ENCODE assay signal across 10 cellular contexts in the genomic region with DNA sequence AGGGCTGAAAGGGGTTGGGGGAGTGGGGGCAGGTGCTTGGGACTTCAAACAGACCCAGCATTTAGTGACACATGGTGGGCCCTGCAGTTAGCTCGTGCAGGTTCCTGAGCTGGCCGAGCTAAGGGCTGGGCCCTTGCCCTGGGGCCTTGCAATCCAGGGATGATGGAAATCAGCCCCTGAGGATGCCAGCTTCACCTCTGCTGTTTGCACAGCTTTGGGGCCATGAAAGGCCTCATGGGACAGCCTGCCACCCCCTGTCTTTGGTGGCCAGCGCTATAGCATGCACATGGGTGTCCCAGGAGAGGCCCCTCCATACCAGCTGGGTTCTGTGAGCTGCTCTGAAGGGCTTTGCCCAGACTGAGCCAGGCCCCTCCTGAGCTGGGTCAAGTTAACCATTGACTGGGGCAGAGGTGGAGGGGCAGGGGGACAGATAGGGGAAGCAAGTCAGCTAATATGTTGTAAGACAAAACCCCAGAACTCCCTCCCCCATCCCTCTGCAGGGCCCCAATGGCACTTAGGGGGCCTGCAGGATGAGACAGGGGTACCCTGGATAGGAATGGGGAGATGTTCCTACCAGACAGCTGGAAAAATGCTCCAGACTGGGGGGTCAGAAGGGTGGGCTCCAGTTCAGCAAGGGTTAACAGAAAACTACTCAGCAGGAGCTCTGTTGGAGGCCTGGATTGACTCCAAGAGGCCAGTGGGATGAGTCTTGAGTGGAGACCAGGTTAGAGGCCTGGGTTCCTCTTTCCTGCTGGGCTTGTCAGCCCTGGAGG. TPM values are rescaled to one million over a fixed set of nuclear protein-coding genes. Genes with fewer than 3 reads are reported as not detected.
DNase-seq lines count a peak whose midpoint lies in the region; FAIRE-seq and TF ChIP-seq lines count a peak whose summit lies in the region.
"Had no signal": no experiment of that assay in that cellular context is flagged by ENCODE, and none has a peak within 500 bp of the region (broad histone marks: within the 10 kb centered on the region; RNA-seq: fewer than 3 reads in every experiment).

No MANE protein-coding gene starts in this region.

- TF ChIP-seq CTCF in C4-2B (conservative IDR thresholded peaks at IDR 0.05) (no peak), H1 (IDR thresholded peaks at IDR 0.05; ENCODE audit: control extremely low read depth in 1 of 3, insufficient read depth in 1 of 3, low read depth in 1 of 3, low read length in 3 of 3) (no peak), mesothelial cell of epicardium (IDR thresholded peaks at IDR 0.05; ENCODE audit: unreplicated experiment) (no peak), GM10266 (IDR thresholded peaks at IDR 0.05; ENCODE audit: control insufficient read depth, insufficient read depth, low read depth, missing control alignments) (no peak)

- no peak overlapping the region for H4K91ac ChIP-seq in H1 (replicated peaks; ENCODE audit: insufficient read length, low read length)

- 92% methylated on average over 3 of the region's 3 CpGs; no CpG with 5 or more reads in 1 of the 2 experiments for WGBS in H1 (ENCODE audit: extremely low coverage in 1 of 2, insufficient coverage in 1 of 2, insufficient read length in 1 of 2, insufficient replicate concordance in 2 of 2, low coverage in 1 of 2, low lambda C conversion rate in 2 of 2, missing lambda C conversion rate in 1 of 2), 2 experiments

- H3K23ac ChIP-seq in H1 (ENCODE audit: insufficient read length) = no peak overlapping the region

- peaks cover 0 to 20% (median 17%) of the 10 kb centered on the region in 4 experiments; a peak in 6 of 7 replicates for H3K4me1 ChIP-seq in H1 (replicated peaks in 1 of 4; ENCODE audit: control insufficient read depth in 3 of 4, insufficient read depth in 4 of 4, low read length in 3 of 4)

- no peak overlapping the region for H3K4ac ChIP-seq in H1 (replicated peaks; ENCODE audit: insufficient read length, low read depth, low read length)

- no peaks in the 10 kb centered on the region for H3K36me3 Mint-ChIP-seq in mesothelial cell of epicardium

- peak overlapping the region; percentile 60 for H3K4me3 Mint-ChIP-seq in mesothelial cell of epicardium
- H3K4me3 Mint-ChIP-seq: activated T-helper 1 cell treated with anti-CD3 and anti-CD28 coated beads, Interleukin-12 subunit alpha, Interleukin-12 subunit beta, Interleukin-2, Interleukin-4 antibody, amounts not matched to agents 30 ng/mL and 10 ng/mL and 1 ng/mL, durations not matched to agents 14 hours and 24 hours and 36 hours; CD4-positive, alpha-beta T cell had no signal

- no peaks in the 10 kb centered on the region for H3K36me3 ChIP-seq in H1 (ENCODE audit: control insufficient read depth in 2 of 4, insufficient read depth in 4 of 4, low read length in 3 of 4)

- H2BK12ac ChIP-seq in H1 (ENCODE audit: low read depth, low read length) = no peak overlapping the region

- no peak overlapping the region for H4K5ac ChIP-seq in H1 (ENCODE audit: insufficient read length, low read depth, low read length)

- H3K27ac ChIP-seq in C4-2B (peak overlapping the region; percentile 96), H1 (ENCODE audit: low read depth, low read length) (no peak overlapping the region)

- H2AFZ ChIP-seq in H1 (ENCODE audit: low read length) = no peak overlapping the region

- TF ChIP-seq EP300 in Ishikawa (IDR thresholded peaks at IDR 0.05; ENCODE audit: borderline replicate concordance) = no peak
- TF ChIP-seq EP300 in H1 (IDR thresholded peaks at IDR 0.05; ENCODE audit: borderline replicate concordance in 1 of 2, low read depth in 2 of 2, low read length in 2 of 2) = no peak

- H3K9ac ChIP-seq in H1 (replicated peaks in 1 of 4; ENCODE audit: extremely low read depth in 1 of 4, low read depth in 3 of 4, low read length in 3 of 4) = no peak overlapping the region

- TF ChIP-seq RAD21 in Ishikawa (IDR thresholded peaks at IDR 0.05; ENCODE audit: low read depth) = no peak
- TF ChIP-seq RAD21 in H1 (IDR thresholded peaks at IDR 0.05 in 1 of 2, conservative IDR thresholded peaks at IDR 0.05 in 1 of 2; ENCODE audit: low read depth in 2 of 2, low read length in 2 of 2) = no peak

- H3K18ac ChIP-seq in H1 (ENCODE audit: extremely low read depth, low read length) = no peak overlapping the region

- H3K23me2 ChIP-seq in H1 (ENCODE audit: low read depth, low read length) = no peaks in the 10 kb centered on the region; the same call in 1 of the 2 replicates

- no peak overlapping the region for H2BK20ac ChIP-seq in H1 (ENCODE audit: low read length)

- no peaks in the 10 kb centered on the region for H3K79me1 ChIP-seq in H1 (ENCODE audit: low read depth, low read length)

- H3K14ac ChIP-seq in H1 (ENCODE audit: insufficient read length) = no peak overlapping the region

- POLR2A ChIA-PET in H1 (lab: Charles Lee; ENCODE audit: partially characterized antibody) = interaction anchor here (0.6 to 2.2 kb wide), 11 partner anchors 9 to 126 kb away, joined by 3 to 16 read pairs (median 4); partner anchors contain the start of genes CDK5RAP3, LRRC46, MRPL10 and SP2

- no peak for TF ChIP-seq POLR2A in H1 (IDR thresholded peaks at IDR 0.05; ENCODE audit: control extremely low read depth in 1 of 2, low read depth in 2 of 2, low read length in 2 of 2)

- H3K27me3 ChIP-seq in H1 (replicated peaks in 1 of 4; ENCODE audit: control insufficient read depth in 3 of 4, extremely low read depth in 1 of 4, insufficient read depth in 3 of 4, low read length in 3 of 4) = no peaks in the 10 kb centered on the region

- no peak overlapping the region for H2BK120ac ChIP-seq in H1 (replicated peaks; ENCODE audit: low read depth, low read length)

- H3K79me2 ChIP-seq in H1 (ENCODE audit: control insufficient read depth in 1 of 2, insufficient read depth in 2 of 2, low read length in 2 of 2) = no peaks in the 10 kb centered on the region

- H4K20me1 ChIP-seq in H1 (replicated peaks in 1 of 2; ENCODE audit: control insufficient read depth in 1 of 2, insufficient read depth in 2 of 2, low read length in 2 of 2) = no peaks in the 10 kb centered on the region

- H2AK5ac ChIP-seq in H1 (ENCODE audit: low read depth, low read length) = no peak overlapping the region

- H3K9me3 Mint-ChIP-seq in mesothelial cell of epicardium = peaks cover 3% of the 10 kb centered on the region
- H3K9me3 Mint-ChIP-seq: activated T-helper 1 cell treated with anti-CD3 and anti-CD28 coated beads, Interleukin-12 subunit alpha, Interleukin-12 subunit beta, Interleukin-2, Interleukin-4 antibody, amounts not matched to agents 30 ng/mL and 10 ng/mL and 1 ng/mL, durations not matched to agents 14 hours and 24 hours and 36 hours; CD4-positive, alpha-beta T cell had no signal

- no peak for FAIRE-seq in H1 (lab: Jason Lieb, UNC)

- no peak overlapping the region for H2BK5ac ChIP-seq in H1 (ENCODE audit: low read depth, low read length)

- no peak for DNase-seq in H1 (ENCODE audit: low read depth in 1 of 2, low spot score in 2 of 2)
- no peak for DNase-seq in mesothelial cell of epicardium (ENCODE audit: low spot score in 2 of 2, unreplicated experiment in 2 of 2)
- no peak for DNase-seq in GM10266 (ENCODE audit: extremely low spot score)
- no peak for DNase-seq in NCI-H1694 treated with DMSO at 0.1 percent for 48 hours (lab: John Stamatoyannopoulos, UW)
- no peak for DNase-seq in AG08396 (ENCODE audit: low spot score)
- DNase-seq in activated T-cell treated with anti-CD3 and anti-CD28 coated beads, Interleukin-2, amount 50 U/mL, for 1 hour = no peak
- DNase-seq: CD4-positive, alpha-beta T cell had no signal

- H3K27me3 Mint-ChIP-seq in mesothelial cell of epicardium (ENCODE audit: low read depth) = no peaks in the 10 kb centered on the region
- H3K27me3 Mint-ChIP-seq: CD4-positive, alpha-beta T cell had no signal

- CTCF ChIA-PET in H1 (lab: Charles Lee; ENCODE audit: partially characterized antibody) = interaction anchor here (0.7 to 40.5 kb wide), 9 partner anchors 8 to 280 kb away, joined by 3 to 1010 read pairs (median 3); partner anchors contain the start of genes CDK5RAP3, PNPO, PRR15L and SCRN2

- H3K4me2 ChIP-seq in H1 (ENCODE audit: insufficient read depth in 1 of 2, low read depth in 2 of 2, low read length in 2 of 2) = peak overlapping the region; percentile 56 to 59

- peak overlapping the region in 3 of 4 experiments; percentile 1 to 41 (median 16); a peak in 3 of 8 replicates for H3K4me3 ChIP-seq in H1 (ENCODE audit: extremely low read depth in 1 of 4, insufficient read depth in 2 of 4, low read depth in 3 of 4, low read length in 4 of 4)

- H4K8ac ChIP-seq in H1 (ENCODE audit: extremely low read depth, insufficient read depth, low read length) = no peak overlapping the region

- H2BK15ac ChIP-seq in H1 (ENCODE audit: low read length) = no peak overlapping the region

- no peaks in the 10 kb centered on the region for H3K9me3 ChIP-seq in H1 (ENCODE audit: insufficient read depth in 2 of 2, low read depth in 1 of 2, low read length in 1 of 2)

- H3K4me1 Mint-ChIP-seq in mesothelial cell of epicardium = peaks cover 60% of the 10 kb centered on the region

- no peak overlapping the region for H3K27ac Mint-ChIP-seq in mesothelial cell of epicardium
- H3K27ac Mint-ChIP-seq: activated T-helper 1 cell treated with anti-CD3 and anti-CD28 coated beads, Interleukin-12 subunit alpha, Interleukin-12 subunit beta, Interleukin-2, Interleukin-4 antibody, amounts not matched to agents 30 ng/mL and 10 ng/mL and 1 ng/mL, durations not matched to agents 14 hours and 24 hours and 36 hours; CD4-positive, alpha-beta T cell had no signal

- H3K56ac ChIP-seq in H1 (replicated peaks; ENCODE audit: insufficient read length, low read depth, low read length) = no peak overlapping the region

RNA-seq across cellular contexts. Expression of gene PRR15L, which starts 0.7 kb away (rescaled TPM):
- total RNA-seq in H1 (2021; fragmentation: NEBNext Ultra II Directional; extraction: Animal tissue kit (Norgen Biotek cat#: 25700)) = 0.26 and 0.34 TPM in 2 replicates
- 1.1 TPM in 2 replicates for polyA plus RNA-seq in H1 (2011; rRNA removed)
- 1.1 TPM for polyA plus RNA-seq in H1 (2011; cell fraction: cytosol; rRNA removed)
- polyA plus RNA-seq in H1 (2011; cell fraction: nucleus; rRNA removed) = 0.87 TPM
- polyA plus RNA-seq in H1 (2012, experiment 1 of 2) = 0.54 to 0.76 TPM (median 0.64 TPM) in 4 replicates
- polyA plus RNA-seq in H1 (2012, experiment 2 of 2) = 0.70 TPM
- 0.20 TPM for polyA plus RNA-seq in H1 (2013, experiment 1 of 2)
- 0.20 TPM for polyA plus RNA-seq in H1 (2013, experiment 2 of 2)
- polyA minus RNA-seq in H1 (2011; rRNA and poly(A)+ RNA removed) = 0.51 and 0.98 TPM in 2 replicates
- 0.95 TPM for polyA minus RNA-seq in H1 (2011; cell fraction: cytosol; rRNA and poly(A)+ RNA removed)
- polyA minus RNA-seq in H1 (2011; cell fraction: nucleus; rRNA and poly(A)+ RNA removed) = 0.40 TPM
- 3.4 to 3.6 TPM (median 3.4 TPM) in 3 replicates for total RNA-seq in mesothelial cell of epicardium
- total RNA-seq: activated T-helper 1 cell treated with anti-CD3 and anti-CD28 coated beads, Interleukin-12 subunit alpha, Interleukin-12 subunit beta, Interleukin-2, Interleukin-4 antibody, amounts not matched to agents 30 ng/mL and 10 ng/mL and 1 ng/mL, durations not matched to agents 14 hours and 24 hours and 36 hours; CD4-positive, alpha-beta T cell had no signal

RNA-seq across cellular contexts. Expression of gene CDK5RAP3, which starts 13.9 kb away (rescaled TPM):
- total RNA-seq in H1 (2021; fragmentation: NEBNext Ultra II Directional; extraction: Animal tissue kit (Norgen Biotek cat#: 25700)) = 88.2 and 97.6 TPM in 2 replicates
- polyA plus RNA-seq in H1 (2011; rRNA removed) = 93.2 and 119 TPM in 2 replicates
- 159 TPM for polyA plus RNA-seq in H1 (2011; cell fraction: cytosol; rRNA removed)
- polyA plus RNA-seq in H1 (2011; cell fraction: nucleus; rRNA removed) = 845 TPM
- 134 to 181 TPM (median 168 TPM) in 4 replicates for polyA plus RNA-seq in H1 (2012, experiment 1 of 2)
- polyA plus RNA-seq in H1 (2012, experiment 2 of 2) = 47.9 TPM
- 99.7 TPM for polyA plus RNA-seq in H1 (2013, experiment 1 of 2)
- polyA plus RNA-seq in H1 (2013, experiment 2 of 2) = 95.7 TPM
- polyA minus RNA-seq in H1 (2011; rRNA and poly(A)+ RNA removed) = 131 and 169 TPM in 2 replicates
- 41.5 TPM for polyA minus RNA-seq in H1 (2011; cell fraction: cytosol; rRNA and poly(A)+ RNA removed)
- 147 TPM for polyA minus RNA-seq in H1 (2011; cell fraction: nucleus; rRNA and poly(A)+ RNA removed)
- total RNA-seq in mesothelial cell of epicardium = 231 to 251 TPM (median 236 TPM) in 3 replicates

RNA-seq across cellular contexts. Expression of gene PNPO, which starts 15.6 kb away (rescaled TPM):
- total RNA-seq in H1 (2021; fragmentation: NEBNext Ultra II Directional; extraction: Animal tissue kit (Norgen Biotek cat#: 25700)) = 7.0 and 8.8 TPM in 2 replicates
- polyA plus RNA-seq in H1 (2011; rRNA removed) = 7.5 and 8.1 TPM in 2 replicates
- 7.3 TPM for polyA plus RNA-seq in H1 (2011; cell fraction: cytosol; rRNA removed)
- polyA plus RNA-seq in H1 (2011; cell fraction: nucleus; rRNA removed) = 4.6 TPM
- polyA plus RNA-seq in H1 (2012, experiment 1 of 2) = 3.2 to 5.9 TPM (median 5.0 TPM) in 4 replicates
- polyA plus RNA-seq in H1 (2012, experiment 2 of 2) = 4.7 TPM
- 5.1 TPM for polyA plus RNA-seq in H1 (2013, experiment 1 of 2)
- 5.1 TPM for polyA plus RNA-seq in H1 (2013, experiment 2 of 2)
- polyA minus RNA-seq in H1 (2011; rRNA and poly(A)+ RNA removed) = 10.6 and 10.7 TPM in 2 replicates
- polyA minus RNA-seq in H1 (2011; cell fraction: cytosol; rRNA and poly(A)+ RNA removed) = 6.8 TPM
- 5.2 TPM for polyA minus RNA-seq in H1 (2011; cell fraction: nucleus; rRNA and poly(A)+ RNA removed)
- total RNA-seq in mesothelial cell of epicardium = 7.4 to 10.4 TPM (median 8.3 TPM) in 3 replicates
